16 cellular contexts compared by ENCODE assay signal in genomic region chr18:76480913-76481312, GRCh38. TPM values are rescaled to one million over a fixed set of nuclear protein-coding genes. Genes with fewer than 3 reads are reported as not detected.
DNase-seq lines count a peak whose midpoint lies in the region; ATAC-seq and TF ChIP-seq lines count a peak whose summit lies in the region.
"Had no signal": no experiment of that assay in that cellular context is flagged by ENCODE, and none has a peak within 500 bp of the region (broad histone marks: within the 10 kb centered on the region; RNA-seq: fewer than 3 reads in every experiment).

No MANE protein-coding gene starts in this region.

- H4K20me1 ChIP-seq in MM.1S (ENCODE audit: insufficient read depth, low read length): no peaks in the 10 kb centered on the region

- no peaks in the 10 kb centered on the region for H3K27me3 ChIP-seq in MM.1S (replicated peaks; ENCODE audit: insufficient read depth, low read length)
- H3K27me3 ChIP-seq: ovary had no signal

- ATAC-seq in sciatic nerve: no peak
- ATAC-seq: activated naive CD4-positive, alpha-beta T cell treated with anti-CD3 and anti-CD28 coated beads, Interleukin-2, amount 50 U/mL, for 72 hours had no signal

- no peak overlapping the region for H3K4me2 ChIP-seq in MM.1S (ENCODE audit: low read depth, low read length)
- H3K4me2 ChIP-seq: A549 had no signal

- no peaks in the 10 kb centered on the region for H3K79me2 ChIP-seq in MM.1S (ENCODE audit: low read length)

- DNase-seq in NCI-H82 (lab: John Stamatoyannopoulos, UW): peak; percentile 23
- no peak for DNase-seq in NCI-H82 treated with DMSO at 0.1 percent for 48 hours (lab: John Stamatoyannopoulos, UW; ENCODE audit: unreplicated experiment)
- no peak for DNase-seq in MM.1S
- no peak for DNase-seq in epithelial cell of proximal tubule (ENCODE audit: low read depth)
- peak; percentile 18 for DNase-seq in sciatic nerve (ENCODE audit: low spot score)
- DNase-seq in T-helper 1 cell: no peak
- no peak for DNase-seq in GF-D8 (lab: John Stamatoyannopoulos, UW)
- DNase-seq in hypothalamus (lab: John Stamatoyannopoulos, UW): no peak
- DNase-seq: GM23248; NCI-H2081 treated with DMSO at 0.1 percent for 48 hours; ovary; stimulated activated CD4-positive, alpha-beta T cell treated with anti-CD3 and anti-CD28 coated beads, Interleukin-15, amount 100 ng/mL, for 24 hours had no signal

- H3K4me1 ChIP-seq in MM.1S (ENCODE audit: low read length): no peaks in the 10 kb centered on the region

- no peak overlapping the region for H3K9ac ChIP-seq in MM.1S (ENCODE audit: low read length)
- H3K9ac ChIP-seq: GM23248 had no signal

- no peak overlapping the region for H2AFZ ChIP-seq in MM.1S (ENCODE audit: low read length)
- H2AFZ ChIP-seq: GM23248 had no signal

- H3K9me3 ChIP-seq in MM.1S (replicated peaks; ENCODE audit: insufficient read depth, low read length): no peaks in the 10 kb centered on the region
- H3K9me3 ChIP-seq: A549, ovary, thoracic aorta had no signal

- H3F3A ChIP-seq in MM.1S (ENCODE audit: insufficient read depth, low read length): no peaks in the 10 kb centered on the region

- intact Hi-C loops in sciatic nerve (cut with DNase I): no loop called here

- H3K9me2 ChIP-seq in MM.1S (replicated peaks; ENCODE audit: insufficient read depth, low read length): no peaks in the 10 kb centered on the region

- TF ChIP-seq CTCF in MM.1S (IDR thresholded peaks at IDR 0.05; ENCODE audit: low read length): 0 out of 2 replicates have a peak, but pooled peaks have one; percentile 6
- TF ChIP-seq CTCF in epithelial cell of proximal tubule (conservative IDR thresholded peaks at IDR 0.05; ENCODE audit: low read depth, low read length): peak; percentile 25

- no peak overlapping the region for H3K27ac ChIP-seq in MM.1S (ENCODE audit: low read length)
- H3K27ac ChIP-seq: A549, GM23248, ovary, thoracic aorta, VCaP had no signal

- no peaks in the 10 kb centered on the region for H3K36me3 ChIP-seq in MM.1S (replicated peaks; ENCODE audit: insufficient read depth, low read length)
- H3K36me3 ChIP-seq: ovary, thoracic aorta had no signal

- H3K4me3 ChIP-seq in MM.1S (ENCODE audit: low read length): no peak overlapping the region
- no peak overlapping the region for H3K4me3 ChIP-seq in epithelial cell of proximal tubule (ENCODE audit: low read depth, low read length)
- H3K4me3 ChIP-seq: A549, GM23248, ovary, thoracic aorta had no signal

RNA-seq across cellular contexts. Expression of gene ZNF516, which starts 14.1 kb away (rescaled TPM):
- total RNA-seq in epithelial cell of proximal tubule (14.8 and 15.7 TPM in 2 replicates), sciatic nerve (53.5 TPM)

Comparison
In these comparisons a context has a peak if more than half of its experiments do, and no peak if none do; other contexts are left out.
1. DNase-seq: peak in NCI-H82 (single experiment) and sciatic nerve (single experiment); none in NCI-H82 treated with DMSO at 0.1 percent for 48 hours (single experiment), MM.1S (single experiment), epithelial cell of proximal tubule (single experiment), T-helper 1 cell (0 of 5), GF-D8 (single experiment) and hypothalamus (0 of 51).